1 cellular context compared by ENCODE assay signal in the genomic region with DNA sequence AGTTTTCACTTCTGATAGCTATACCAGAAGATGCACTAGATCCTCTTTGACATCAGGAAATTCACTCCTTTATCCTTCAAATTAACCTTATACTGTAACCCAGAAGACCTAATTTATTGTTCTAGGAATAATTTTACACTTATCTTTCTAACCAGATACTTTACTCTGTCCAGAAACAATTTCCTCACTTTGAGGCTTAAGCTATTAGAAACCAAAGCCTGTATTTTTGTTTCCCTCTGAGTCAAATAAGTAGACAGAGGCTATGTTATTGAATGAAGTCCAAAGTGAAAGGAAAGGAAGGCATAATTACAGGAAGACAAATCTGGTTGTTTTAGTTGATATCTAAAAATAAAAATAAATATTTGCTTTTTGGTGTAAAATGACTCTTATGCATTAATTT.
TF ChIP-seq lines count a peak whose summit lies in the region.

No MANE protein-coding gene starts in this region.

TF ChIP-seq in K562, 482 proteins besides CTCF, POLR2A, EP300 and RAD21:
- peak; percentile 42 for TF ChIP-seq MEIS2 (IDR thresholded peaks at IDR 0.05; ENCODE audit: partially characterized antibody)
- TF ChIP-seq NCOR1 (IDR thresholded peaks at IDR 0.05), result 0 out of 2 replicates have a peak, but pooled peaks have one; percentile 17
- TF ChIP-seq SRSF7 (optimal IDR thresholded peaks at IDR 0.05; ENCODE audit: low read depth, low read length), result no peak
- TF ChIP-seq ARID1B (IDR thresholded peaks at IDR 0.05), result peak; percentile 49
- peak; percentile 55 for TF ChIP-seq TCF3 (CRISPR knock-in tag; IDR thresholded peaks at IDR 0.05)
- peak in 1 of 2 experiments; percentile 22 for TF ChIP-seq NCOA2 (IDR thresholded peaks at IDR 0.05; ENCODE audit: partially characterized antibody in 2 of 2)
- no peak for TF ChIP-seq BHLHE40 (IDR thresholded peaks at IDR 0.05; ENCODE audit: low read length)
- TF ChIP-seq TAL1 (IDR thresholded peaks at IDR 0.05), result 0 out of 2 replicates have a peak, but pooled peaks have one; percentile 14
